ENCODE assay signal across 23 cellular contexts in the genomic region with DNA sequence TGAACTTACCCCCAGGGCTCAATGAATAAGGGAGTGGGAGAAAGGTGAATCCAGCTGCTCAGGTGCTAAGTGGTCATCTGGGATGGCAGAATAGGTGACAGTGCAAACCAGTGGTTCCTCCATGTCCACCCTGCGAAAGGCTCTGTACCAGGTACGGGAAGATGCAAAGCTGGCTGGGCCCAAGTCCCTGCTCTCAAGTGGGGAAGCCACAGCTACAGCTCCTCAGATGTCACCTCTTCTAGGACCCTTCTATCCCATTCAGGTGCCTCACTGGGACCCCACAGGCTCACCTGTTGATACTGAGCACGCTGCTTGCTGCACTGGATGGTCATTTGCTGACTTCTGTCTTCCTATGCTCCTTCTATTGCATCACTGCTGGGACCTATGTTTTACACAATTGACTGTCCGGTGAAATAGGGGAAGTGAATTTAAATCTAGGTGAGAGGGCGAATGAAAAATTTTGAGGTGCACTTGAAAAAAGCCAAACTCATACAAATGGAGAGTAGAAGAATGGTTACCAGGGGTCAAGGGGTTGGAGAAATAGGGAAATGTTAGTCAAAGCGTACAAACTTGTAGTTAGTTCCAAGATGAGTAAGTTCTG.
"Had no signal": no experiment of that assay in that cellular context is flagged by ENCODE, and none has a peak within 500 bp of the region (broad histone marks: within the 10 kb centered on the region; RNA-seq: fewer than 3 reads in every experiment).

No MANE protein-coding gene starts in this region.

- ATAC-seq: heart left ventricle; left colon; left ventricle myocardium superior; natural killer cell treated with Interleukin-12 subunit alpha and Interleukin-12 subunit beta and Interleukin-15 and Interleukin-18, amount 100 ng/mL, for 72 hours; psoas muscle; sciatic nerve; stimulated activated naive CD8-positive, alpha-beta T cell treated with anti-CD3 and anti-CD28 coated beads, Interleukin-15, amount 100 ng/mL, for 72 hours had no signal

- H3K36me3 Mint-ChIP-seq: natural killer cell treated with Interleukin-12 subunit alpha and Interleukin-12 subunit beta and Interleukin-15 and Interleukin-18, amount 100 ng/mL, for 72 hours; stimulated activated naive B cell treated with anti-CD40 and anti-IgM and Interleukin-4, amounts not matched to agents 10 μg/mL and 1 μg/mL and 100 μg/mL, for 72 hours had no signal

- H3K27me3 ChIP-seq: neural progenitor cell, testis had no signal

- H3K27ac ChIP-seq: dorsolateral prefrontal cortex, heart left ventricle, neural progenitor cell, parathyroid adenoma, psoas muscle, skin epidermis, testis, tibial nerve had no signal

- H3K9me3 Mint-ChIP-seq: natural killer cell treated with Interleukin-12 subunit alpha and Interleukin-12 subunit beta and Interleukin-15 and Interleukin-18, amount 100 ng/mL, for 72 hours; stimulated activated naive B cell treated with anti-CD40 and anti-IgM and Interleukin-4, amounts not matched to agents 10 μg/mL and 1 μg/mL and 100 μg/mL, for 72 hours; stimulated activated naive CD8-positive, alpha-beta T cell treated with anti-CD3 and anti-CD28 coated beads, Interleukin-15, amount 100 ng/mL, for 72 hours had no signal

- DNase-seq: cortex of kidney; dorsolateral prefrontal cortex; effector CD8-positive, alpha-beta T cell; heart left ventricle; hippocampal formation; left colon; left ventricle myocardium superior; mesenchymal stem cell; midbrain; psoas muscle; retina; stimulated activated CD4-positive, alpha-beta T cell treated with anti-CD3 and anti-CD28 coated beads, Interleukin-2, amount 100 ng/mL, for 24 hours; stimulated activated CD4-positive, alpha-beta T cell treated with anti-CD3 and anti-CD28 coated beads, Interleukin-4, amount 100 ng/mL, for 4 hours; stimulated activated naive B cell treated with anti-CD40 and anti-IgM and Interleukin-4, amounts not matched to agents 10 μg/mL and 1 μg/mL and 100 μg/mL, for 72 hours; stimulated activated naive CD8-positive, alpha-beta T cell treated with anti-CD3 and anti-CD28 coated beads, Interleukin-15, amount 100 ng/mL, for 72 hours; testis had no signal

- H3K4me3 Mint-ChIP-seq: natural killer cell treated with Interleukin-12 subunit alpha and Interleukin-12 subunit beta and Interleukin-15 and Interleukin-18, amount 100 ng/mL, for 72 hours; neural progenitor cell; stimulated activated naive B cell treated with anti-CD40 and anti-IgM and Interleukin-4, amounts not matched to agents 10 μg/mL and 1 μg/mL and 100 μg/mL, for 72 hours; stimulated activated naive CD8-positive, alpha-beta T cell treated with anti-CD3 and anti-CD28 coated beads, Interleukin-15, amount 100 ng/mL, for 72 hours had no signal

- H3K27ac Mint-ChIP-seq: natural killer cell treated with Interleukin-12 subunit alpha and Interleukin-12 subunit beta and Interleukin-15 and Interleukin-18, amount 100 ng/mL, for 72 hours; neural progenitor cell; stimulated activated naive B cell treated with anti-CD40 and anti-IgM and Interleukin-4, amounts not matched to agents 10 μg/mL and 1 μg/mL and 100 μg/mL, for 72 hours; stimulated activated naive CD8-positive, alpha-beta T cell treated with anti-CD3 and anti-CD28 coated beads, Interleukin-15, amount 100 ng/mL, for 72 hours had no signal

- H3K9me3 ChIP-seq: heart left ventricle, psoas muscle, testis, tibial nerve had no signal

- H3K4me1 ChIP-seq: neural progenitor cell, parathyroid adenoma, psoas muscle, testis, tibial nerve had no signal

- H3K4me3 ChIP-seq: dorsolateral prefrontal cortex, heart left ventricle, lung, neural progenitor cell, psoas muscle, skin epidermis, testis, tibial nerve had no signal

- H3K36me3 ChIP-seq: heart left ventricle, neural progenitor cell, tibial nerve had no signal
